8 cellular contexts compared by ENCODE assay signal in genomic region chr3:69671082-69671952, GRCh38.
DNase-seq lines count a peak whose midpoint lies in the region; ATAC-seq and TF ChIP-seq lines count a peak whose summit lies in the region.

No MANE protein-coding gene starts in this region.

- H3K27ac ChIP-seq in Karpas-422 (ENCODE audit: low read length) (no peak overlapping the region), right cardiac atrium (ENCODE audit: low read length) (no peak overlapping the region), testis (no peak overlapping the region)

- peak; percentile 46 to 76 (median 63) for TF ChIP-seq CTCF in testis (IDR thresholded peaks at IDR 0.05)

- TF ChIP-seq POLR2A in testis (IDR thresholded peaks at IDR 0.05) = no peak

- H3K36me3 ChIP-seq in Karpas-422 (ENCODE audit: insufficient read depth, low read length) = no peaks in the 10 kb centered on the region
- H3K36me3 ChIP-seq in adipocyte (ENCODE audit: control insufficient read depth, insufficient read depth, low read length, severe bottlenecking) = no peaks in the 10 kb centered on the region
- no peaks in the 10 kb centered on the region for H3K36me3 ChIP-seq in testis (ENCODE audit: low read depth, missing control alignments)

- no peaks in the 10 kb centered on the region for H4K20me1 ChIP-seq in Karpas-422 (ENCODE audit: insufficient read depth, low read depth, low read length)

- no peak overlapping the region for H3K9ac ChIP-seq in Karpas-422 (ENCODE audit: low read length)
- H3K9ac ChIP-seq in adipocyte (ENCODE audit: low read length) = no peak overlapping the region

- H2AFZ ChIP-seq in Karpas-422 (ENCODE audit: low read length) = no peak overlapping the region

- intact Hi-C loops in right cardiac atrium (cut with DNase I) (loop anchor here (5.0 to 10.0 kb wide), 8 partner anchors 227 to 517 kb away; no protein-coding TSS in a partner anchor), testis (cut with DNase I; ENCODE audit: low total_unique reads) (loop anchor here (10.0 kb wide), 1 partner anchor 507 kb away; no protein-coding TSS in a partner anchor)

- peak; percentile 53 to 67 for ATAC-seq in right cardiac atrium
- ATAC-seq in HG03097 (IDR thresholded peaks at IDR 0.05; ENCODE audit: low FRiP score, unreplicated experiment) = no peak
- no peak for ATAC-seq in HG02759 (IDR thresholded peaks at IDR 0.05; ENCODE audit: unreplicated experiment)

- H3K4me2 ChIP-seq in Karpas-422 (ENCODE audit: low read depth, low read length, poor library complexity, severe bottlenecking) = no peak overlapping the region

- WGBS in right cardiac atrium = 39% methylated on average over 6 of the region's 6 CpGs
- 33 to 57% methylated on average over 6 of the region's 6 CpGs for WGBS in testis, 2 donors

- no peaks in the 10 kb centered on the region for H3K79me2 ChIP-seq in Karpas-422 (ENCODE audit: low read length)

- H3K9me2 ChIP-seq in Karpas-422 (replicated peaks; ENCODE audit: insufficient read depth, low read length) = no peaks in the 10 kb centered on the region

- H3K4me1 ChIP-seq in Karpas-422 (ENCODE audit: low read length) (no peaks in the 10 kb centered on the region), adipocyte (ENCODE audit: control insufficient read depth, insufficient read depth, low read length) (peaks cover 4% of the 10 kb centered on the region), right cardiac atrium (ENCODE audit: control insufficient read depth, insufficient read depth, low read length) (peaks cover 2% of the 10 kb centered on the region), testis (peaks cover 6% of the 10 kb centered on the region)

- H3K4me3 ChIP-seq in Karpas-422 (ENCODE audit: low read length) (no peak overlapping the region), adipocyte (ENCODE audit: low read length) (no peak overlapping the region), right cardiac atrium (ENCODE audit: low read length) (no peak overlapping the region), testis (no peak overlapping the region)

- H3K9me3 ChIP-seq in Karpas-422 (ENCODE audit: low read length) = no peaks in the 10 kb centered on the region
- peaks cover 3% of the 10 kb centered on the region for H3K9me3 ChIP-seq in adipocyte (ENCODE audit: control insufficient read depth, low read length)
- no peaks in the 10 kb centered on the region for H3K9me3 ChIP-seq in right cardiac atrium (ENCODE audit: control insufficient read depth, low read length)
- no peaks in the 10 kb centered on the region for H3K9me3 ChIP-seq in testis

- DNase-seq in NCI-H1694 (lab: John Stamatoyannopoulos, UW) (peak; percentile 0), NCI-H1694 treated with DMSO at 0.1 percent for 48 hours (lab: John Stamatoyannopoulos, UW) (no peak), Karpas-422 (peak; percentile 68), adipocyte (ENCODE audit: low read depth) (peak; percentile 80), right cardiac atrium (peak in 2 of 3 donors; percentile 38 to 55), testis (peak; percentile 58)

- no peaks in the 10 kb centered on the region for H3K27me3 ChIP-seq in Karpas-422 (ENCODE audit: low read length)
- no peaks in the 10 kb centered on the region for H3K27me3 ChIP-seq in adipocyte (replicated peaks; ENCODE audit: control insufficient read depth, insufficient read depth, low read length)
- H3K27me3 ChIP-seq in right cardiac atrium (ENCODE audit: control insufficient read depth, insufficient read depth) = no peaks in the 10 kb centered on the region
- no peaks in the 10 kb centered on the region for H3K27me3 ChIP-seq in testis

Comparison
In these comparisons a context has a peak if more than half of its experiments do, and no peak if none do; other contexts are left out.
1. ATAC-seq: peak in right cardiac atrium (2 of 2); none in HG03097 (single experiment) and HG02759 (single experiment).